In genomic region chr6:85425997-85426396, GRCh38 we compare ENCODE assay signal across 27 cellular contexts.
"Had no signal": no experiment of that assay in that cellular context is flagged by ENCODE, and none has a peak within 500 bp of the region (broad histone marks: within the 10 kb centered on the region; RNA-seq: fewer than 3 reads in every experiment).

No MANE protein-coding gene starts in this region.

- DNase-seq: stimulated activated CD4-positive, alpha-beta T cell treated with anti-CD3 and anti-CD28 coated beads, Interleukin-2, amount 100 ng/mL, for 48 hours; stimulated activated CD4-positive, alpha-beta T cell treated with anti-CD3 and anti-CD28 coated beads, Interleukin-4, amount 100 ng/mL, for 1 hour; stimulated activated CD4-positive, alpha-beta T cell treated with anti-CD3 and anti-CD28 coated beads, Interleukin-4, amount 100 ng/mL, for 24 hours; stimulated activated CD4-positive, alpha-beta T cell treated with anti-CD3 and anti-CD28 coated beads, Interleukin-4, amount 100 ng/mL, for 4 hours; stimulated activated CD8-positive, alpha-beta memory T cell treated with anti-CD3 and anti-CD28 coated beads, Interleukin-4, amount 100 ng/mL, for 48 hours; stimulated activated naive B cell treated with anti-CD40 and anti-IgM and Interleukin-4, amounts not matched to agents 10 μg/mL and 1 μg/mL and 100 μg/mL, for 72 hours; stimulated activated naive CD4-positive, alpha-beta T cell; stimulated activated naive CD4-positive, alpha-beta T cell treated with Interleukin-2 at 50 U/mL for 16 hours; stimulated activated naive CD8-positive, alpha-beta T cell treated with anti-CD3 and anti-CD28 coated beads, Interleukin-15, amount 100 ng/mL, for 72 hours; stimulated activated naive CD8-positive, alpha-beta T cell treated with anti-CD3 and anti-CD28 coated beads, Interleukin-15, Interleukin-2, amounts not matched to agents 100 U/mL and 50 U/mL, for 24 hours; stomach; substantia nigra; testis; thyroid gland; tibial artery; transverse colon; trophoblast cell; upper lobe of left lung; upper lobe of right lung; uterus had no signal

- H3K36me3 ChIP-seq: stomach, suprapubic skin, thoracic aorta, thyroid gland, tibial artery, tibial nerve, transverse colon, upper lobe of left lung, upper lobe of right lung, vagina had no signal

- H3K27ac ChIP-seq: stomach, suprapubic skin, testis, thoracic aorta, thyroid gland, tibial artery, tibial nerve, transverse colon, upper lobe of left lung, upper lobe of right lung, uterus, vagina had no signal

- H3K4me3 ChIP-seq: stomach, suprapubic skin, testis, thoracic aorta, thyroid gland, tibial artery, tibial nerve, transverse colon, upper lobe of left lung, upper lobe of right lung, uterus, vagina had no signal

- H3K27me3 ChIP-seq: stomach, suprapubic skin, testis, thyroid gland, tibial artery, tibial nerve, transverse colon, upper lobe of left lung, upper lobe of right lung, uterus, vagina had no signal

- H3K4me1 ChIP-seq: stomach, suprapubic skin, testis, thyroid gland, transverse colon, upper lobe of left lung, upper lobe of right lung, uterus, vagina had no signal

- FAIRE-seq: urothelium cell line had no signal

- ATAC-seq: stimulated activated effector memory CD8-positive, alpha-beta T cell treated with anti-CD3 and anti-CD28 coated beads, Interleukin-12 subunit alpha, Interleukin-12 subunit beta, amount 100 ng/mL, for 72 hours; stimulated activated memory B cell treated with anti-CD40 and anti-IgM and Interleukin-4, amounts not matched to agents 10 μg/mL and 1 μg/mL and 100 μg/mL, for 72 hours; stimulated activated naive B cell treated with anti-CD40 and anti-IgM and Interleukin-4, amounts not matched to agents 10 μg/mL and 1 μg/mL and 100 μg/mL, for 72 hours; stimulated activated naive CD8-positive, alpha-beta T cell treated with anti-CD3 and anti-CD28 coated beads, Interleukin-15, amount 100 ng/mL, for 72 hours; stimulated activated naive CD8-positive, alpha-beta T cell treated with anti-CD3 and anti-CD28 coated beads, Interleukin-15, Interleukin-2, amounts not matched to agents 100 U/mL and 50 U/mL, for 24 hours; upper lobe of right lung had no signal

- H3K9me3 ChIP-seq: suprapubic skin, testis, thoracic aorta, thyroid gland had no signal
